13 cellular contexts compared by ENCODE assay signal in genomic region chrX:51891245-51891644, GRCh38. TPM values are rescaled to one million over a fixed set of nuclear protein-coding genes. Genes with fewer than 3 reads are reported as not detected.
DNase-seq lines count a peak whose midpoint lies in the region; ATAC-seq, FAIRE-seq and TF ChIP-seq lines count a peak whose summit lies in the region.
"Had no signal": no experiment of that assay in that cellular context is flagged by ENCODE, and none has a peak within 500 bp of the region (broad histone marks: within the 10 kb centered on the region; RNA-seq: fewer than 3 reads in every experiment).

No MANE protein-coding gene starts in this region.

- no peak overlapping the region for H3K4me3 Mint-ChIP-seq in activated naive CD4-positive, alpha-beta T cell treated with anti-CD3 and anti-CD28 coated beads, Interleukin-2, amount 50 U/mL, for 24 hours
- H3K4me3 Mint-ChIP-seq in activated B cell treated with CpG ODN at 0.5 μM for 24 hours: no peak overlapping the region
- H3K4me3 Mint-ChIP-seq: activated naive CD4-positive, alpha-beta T cell treated with anti-CD3 and anti-CD28 coated beads, Interleukin-2, amount 10 ng/mL, durations not matched to agents 7 days and 5 days had no signal

- 83 to 100% methylated on average over 1 of the region's 1 CpG for WGBS in aorta, 2 donors

- no peak for ATAC-seq in activated naive CD4-positive, alpha-beta T cell treated with anti-CD3 and anti-CD28 coated beads, Interleukin-2, amount 50 U/mL, for 72 hours
- ATAC-seq in activated B cell treated with CpG ODN at 0.5 μM for 24 hours (ENCODE audit: low read depth): no peak
- no peak for ATAC-seq in aorta (ENCODE audit: low FRiP score)
- no peak for ATAC-seq in lower lobe of right lung

- H3K36me3 ChIP-seq in aorta (ENCODE audit: control insufficient read depth in 1 of 2, insufficient read depth in 2 of 2, low read length in 1 of 2): no peaks in the 10 kb centered on the region
- no peaks in the 10 kb centered on the region for H3K36me3 ChIP-seq in lower lobe of right lung
- H3K36me3 ChIP-seq: colonic mucosa, esophagus muscularis mucosa, tibial nerve had no signal

- H3K27ac ChIP-seq in substantia nigra (ENCODE audit: low read depth, low read length, poor library complexity, severe bottlenecking): peak overlapping the region; percentile 79
- no peak overlapping the region for H3K27ac ChIP-seq in aorta (ENCODE audit: low read depth in 1 of 2, low read length in 2 of 2)
- H3K27ac ChIP-seq in lower lobe of right lung: no peak overlapping the region
- H3K27ac ChIP-seq: colonic mucosa, PC-9 had no signal

- no peaks in the 10 kb centered on the region for H3K36me3 Mint-ChIP-seq in activated naive CD4-positive, alpha-beta T cell treated with anti-CD3 and anti-CD28 coated beads, Interleukin-2, amount 50 U/mL, for 24 hours
- H3K36me3 Mint-ChIP-seq in activated naive CD4-positive, alpha-beta T cell treated with anti-CD3 and anti-CD28 coated beads, Interleukin-2, amount 50 U/mL, for 72 hours: peaks cover 0 to 9% of the 10 kb centered on the region in 2 donors
- H3K36me3 Mint-ChIP-seq in activated B cell treated with CpG ODN at 0.5 μM for 24 hours (ENCODE audit: low read depth): peaks cover 4% of the 10 kb centered on the region
- H3K36me3 Mint-ChIP-seq: activated naive CD4-positive, alpha-beta T cell treated with anti-CD3 and anti-CD28 coated beads, Interleukin-2, amount 10 ng/mL, durations not matched to agents 7 days and 5 days had no signal

- TF ChIP-seq CTCF in activated B cell treated with CpG ODN at 0.5 μM for 24 hours (IDR thresholded peaks at IDR 0.05) (no peak), lower lobe of right lung (IDR thresholded peaks at IDR 0.05) (no peak)

- POLR2A ChIA-PET in activated B cell treated with CpG ODN at 0.5 μM for 24 hours (lab: Charles Lee): no interaction called here

- H3K9me3 ChIP-seq in aorta (ENCODE audit: control insufficient read depth, low read length) (no peaks in the 10 kb centered on the region), lower lobe of right lung (no peaks in the 10 kb centered on the region)
- H3K9me3 ChIP-seq: colonic mucosa, esophagus muscularis mucosa, tibial nerve had no signal

- CTCF ChIA-PET in activated B cell treated with CpG ODN at 0.5 μM for 24 hours (lab: Charles Lee): no interaction called here

- no peak overlapping the region for H3K4me3 ChIP-seq in aorta (ENCODE audit: low read length in 2 of 2)
- H3K4me3 ChIP-seq in lower lobe of right lung: no peak overlapping the region
- H3K4me3 ChIP-seq: colonic mucosa, esophagus muscularis mucosa, PC-9, tibial nerve had no signal

- no peaks in the 10 kb centered on the region for H3K27me3 ChIP-seq in aorta (ENCODE audit: control insufficient read depth in 1 of 2, insufficient read depth in 2 of 2, low read length in 1 of 2)
- no peaks in the 10 kb centered on the region for H3K27me3 ChIP-seq in lower lobe of right lung (ENCODE audit: low read depth)
- H3K27me3 ChIP-seq: colonic mucosa, esophagus muscularis mucosa, tibial nerve had no signal

- FAIRE-seq in islet of Langerhans (lab: Jason Lieb, UNC): peak; percentile 55

- H3K27ac Mint-ChIP-seq in activated naive CD4-positive, alpha-beta T cell treated with anti-CD3 and anti-CD28 coated beads, Interleukin-2, amount 50 U/mL, for 24 hours: peak overlapping the region; percentile 47
- peak overlapping the region in 1 of 2 donors; percentile 49 for H3K27ac Mint-ChIP-seq in activated naive CD4-positive, alpha-beta T cell treated with anti-CD3 and anti-CD28 coated beads, Interleukin-2, amount 50 U/mL, for 72 hours
- peak overlapping the region; percentile 66 for H3K27ac Mint-ChIP-seq in activated B cell treated with CpG ODN at 0.5 μM for 24 hours
- H3K27ac Mint-ChIP-seq: activated naive CD4-positive, alpha-beta T cell treated with anti-CD3 and anti-CD28 coated beads, Interleukin-2, amount 10 ng/mL, durations not matched to agents 7 days and 5 days had no signal

- H3K27me3 Mint-ChIP-seq in activated naive CD4-positive, alpha-beta T cell treated with anti-CD3 and anti-CD28 coated beads, Interleukin-2, amount 50 U/mL, for 24 hours: no peaks in the 10 kb centered on the region
- H3K27me3 Mint-ChIP-seq in activated B cell treated with CpG ODN at 0.5 μM for 24 hours: no peaks in the 10 kb centered on the region
- H3K27me3 Mint-ChIP-seq: activated naive CD4-positive, alpha-beta T cell treated with anti-CD3 and anti-CD28 coated beads, Interleukin-2, amount 10 ng/mL, durations not matched to agents 7 days and 5 days had no signal

- no peak for DNase-seq in activated naive CD4-positive, alpha-beta T cell treated with anti-CD3 and anti-CD28 coated beads, Interleukin-2, amount 50 U/mL, for 72 hours (ENCODE audit: low spot score in 2 of 2)
- DNase-seq in activated B cell treated with CpG ODN at 0.5 μM for 24 hours (no peak), substantia nigra (lab: John Stamatoyannopoulos, UW) (no peak), aorta (no peak), lower lobe of right lung (no peak), inferior parietal cortex (ENCODE audit: extremely low spot score) (no peak)
- DNase-seq: activated naive CD4-positive, alpha-beta T cell treated with anti-CD3 and anti-CD28 coated beads, Interleukin-2, amount 10 ng/mL, durations not matched to agents 7 days and 5 days; colonic mucosa; PC-9 had no signal

- intact Hi-C loops in activated B cell treated with CpG ODN at 0.5 μM for 24 hours (cut with micrococcal nuclease): no loop called here
- intact Hi-C loops in aorta (cut with DNase I): loop anchor here in 1 of 2 donors (10.0 kb wide), 1 partner anchor 396 kb away; the partner anchor contains the start of gene NUDT11
- intact Hi-C loops in lower lobe of right lung (cut with DNase I): no loop called here

- H3K9me3 Mint-ChIP-seq in activated naive CD4-positive, alpha-beta T cell treated with anti-CD3 and anti-CD28 coated beads, Interleukin-2, amount 50 U/mL, for 24 hours: no peaks in the 10 kb centered on the region
- H3K9me3 Mint-ChIP-seq in activated naive CD4-positive, alpha-beta T cell treated with anti-CD3 and anti-CD28 coated beads, Interleukin-2, amount 50 U/mL, for 72 hours: no peaks in the 10 kb centered on the region
- H3K9me3 Mint-ChIP-seq in activated B cell treated with CpG ODN at 0.5 μM for 24 hours: no peaks in the 10 kb centered on the region
- H3K9me3 Mint-ChIP-seq: activated naive CD4-positive, alpha-beta T cell treated with anti-CD3 and anti-CD28 coated beads, Interleukin-2, amount 10 ng/mL, durations not matched to agents 7 days and 5 days had no signal

- H3K4me1 ChIP-seq in aorta (ENCODE audit: control insufficient read depth in 1 of 2, insufficient read depth in 2 of 2, low read length in 2 of 2) (no peaks in the 10 kb centered on the region), lower lobe of right lung (no peaks in the 10 kb centered on the region)
- H3K4me1 ChIP-seq: colonic mucosa had no signal

- H3K4me1 Mint-ChIP-seq in activated naive CD4-positive, alpha-beta T cell treated with anti-CD3 and anti-CD28 coated beads, Interleukin-2, amount 50 U/mL, for 24 hours: peaks cover 31% of the 10 kb centered on the region
- peaks cover 32% of the 10 kb centered on the region for H3K4me1 Mint-ChIP-seq in activated B cell treated with CpG ODN at 0.5 μM for 24 hours

RNA-seq across cellular contexts. Expression of gene MAGED1, which starts 2.2 kb away (rescaled TPM):
- 10 to 100 TPM; 32.4 to 65.1 TPM for total RNA-seq in activated naive CD4-positive, alpha-beta T cell treated with anti-CD3 and anti-CD28 coated beads, Interleukin-2, amount 50 U/mL, for 72 hours
- 28.9 and 32.2 TPM in 2 replicates for total RNA-seq in activated B cell treated with CpG ODN at 0.5 μM for 24 hours
- total RNA-seq in aorta: 10 to 100 TPM; 82.2 to 91.2 TPM
- 10 to 100 TPM; 26.7 to 57.9 TPM for polyA plus RNA-seq in aorta
- 53.0 TPM for total RNA-seq in lower lobe of right lung
